Comparison of ENCODE assay signal across 1 cellular context in genomic region chr9:36487482-36488321, GRCh38.
A peak's percentile ranks its signal among the peaks of the same experiment; 100 is the strongest.
TF ChIP-seq lines count a peak whose summit lies in the region.

No MANE protein-coding gene starts in this region.

TF ChIP-seq in HepG2, 621 proteins besides CTCF, POLR2A, EP300 and RAD21 (continued from another document and continues in another):
- TF ChIP-seq ZBTB14 (CRISPR knock-in tag; IDR thresholded peaks at IDR 0.05) (peak; percentile 31), SP4 (CRISPR knock-in tag; IDR thresholded peaks at IDR 0.05) (peak; percentile 79), TAF1 (CRISPR knock-in tag; IDR thresholded peaks at IDR 0.05) (peak; percentile 81), SP5 (CRISPR knock-in tag; IDR thresholded peaks at IDR 0.05; ENCODE audit: borderline replicate concordance, low read depth) (peak; percentile 75; the same call in 1 of the 2 replicates), ZIK1 (CRISPR knock-in tag; IDR thresholded peaks at IDR 0.05; ENCODE audit: borderline replicate concordance, low read depth) (peak; percentile 32; the same call in 1 of the 2 replicates), ZNF678 (CRISPR knock-in tag; IDR thresholded peaks at IDR 0.05) (no peak), ZNF780A (CRISPR knock-in tag; IDR thresholded peaks at IDR 0.05) (0 out of 2 replicates have a peak, but pooled peaks have one; percentile 22), ZBTB40 (IDR thresholded peaks at IDR 0.05) (no peak), ZBTB40 (CRISPR knock-in tag; IDR thresholded peaks at IDR 0.05) (no peak), ARID4A (CRISPR knock-in tag; IDR thresholded peaks at IDR 0.05; ENCODE audit: borderline replicate concordance) (peak; percentile 53), ZNF83 (CRISPR knock-in tag; IDR thresholded peaks at IDR 0.05; ENCODE audit: borderline replicate concordance) (no peak), ZNF607 (CRISPR knock-in tag; IDR thresholded peaks at IDR 0.05; ENCODE audit: borderline replicate concordance) (peak; percentile 62; the same call in 1 of the 2 replicates), PHF21A (CRISPR knock-in tag; IDR thresholded peaks at IDR 0.05) (peak; percentile 38; the same call in 1 of the 2 replicates), BHLHE40 (IDR thresholded peaks at IDR 0.05; ENCODE audit: low read length) (no peak), ZNF12 (CRISPR knock-in tag; IDR thresholded peaks at IDR 0.05) (no peak), ZNF850 (CRISPR knock-in tag; conservative IDR thresholded peaks at IDR 0.05) (no peak), MEF2D (CRISPR knock-in tag; IDR thresholded peaks at IDR 0.05) (no peak), PRDM10 (CRISPR knock-in tag; IDR thresholded peaks at IDR 0.05; ENCODE audit: low read depth) (peak; percentile 24; the same call in 1 of the 2 replicates), ZNF550 (CRISPR knock-in tag; IDR thresholded peaks at IDR 0.05; ENCODE audit: borderline replicate concordance) (0 out of 2 replicates have a peak, but pooled peaks have one; percentile 56), MAZ (IDR thresholded peaks at IDR 0.05; ENCODE audit: borderline replicate concordance, low read depth, low read length) (peak; percentile 68; the same call in 1 of the 2 replicates), MAZ (CRISPR knock-in tag; IDR thresholded peaks at IDR 0.05; ENCODE audit: low read depth) (peak; percentile 79), SMAD3 (CRISPR knock-in tag; IDR thresholded peaks at IDR 0.05) (0 out of 2 replicates have a peak, but pooled peaks have one; percentile 15), HNRNPK (IDR thresholded peaks at IDR 0.05; ENCODE audit: low read depth, low read length, poor library complexity, severe bottlenecking) (no peak), ZNF496 (CRISPR knock-in tag; IDR thresholded peaks at IDR 0.05; ENCODE audit: insufficient replicate concordance) (no peak), ZNF768 (CRISPR knock-in tag; IDR thresholded peaks at IDR 0.05) (peak; percentile 50; the same call in 1 of the 2 replicates), IRF2 (CRISPR knock-in tag; IDR thresholded peaks at IDR 0.05) (no peak; the same call in 1 of the 2 replicates), ZNF790 (CRISPR knock-in tag; IDR thresholded peaks at IDR 0.05; ENCODE audit: borderline replicate concordance) (no peak; the same call in 1 of the 2 replicates), FOXJ3 (CRISPR knock-in tag; IDR thresholded peaks at IDR 0.05; ENCODE audit: borderline replicate concordance) (no peak), ZNF547 (CRISPR knock-in tag; IDR thresholded peaks at IDR 0.05) (0 out of 2 replicates have a peak, but pooled peaks have one; percentile 36), ZFX (CRISPR knock-in tag; IDR thresholded peaks at IDR 0.05; ENCODE audit: low read depth) (peak; percentile 85)
- TF ChIP-seq, protein P1, sequence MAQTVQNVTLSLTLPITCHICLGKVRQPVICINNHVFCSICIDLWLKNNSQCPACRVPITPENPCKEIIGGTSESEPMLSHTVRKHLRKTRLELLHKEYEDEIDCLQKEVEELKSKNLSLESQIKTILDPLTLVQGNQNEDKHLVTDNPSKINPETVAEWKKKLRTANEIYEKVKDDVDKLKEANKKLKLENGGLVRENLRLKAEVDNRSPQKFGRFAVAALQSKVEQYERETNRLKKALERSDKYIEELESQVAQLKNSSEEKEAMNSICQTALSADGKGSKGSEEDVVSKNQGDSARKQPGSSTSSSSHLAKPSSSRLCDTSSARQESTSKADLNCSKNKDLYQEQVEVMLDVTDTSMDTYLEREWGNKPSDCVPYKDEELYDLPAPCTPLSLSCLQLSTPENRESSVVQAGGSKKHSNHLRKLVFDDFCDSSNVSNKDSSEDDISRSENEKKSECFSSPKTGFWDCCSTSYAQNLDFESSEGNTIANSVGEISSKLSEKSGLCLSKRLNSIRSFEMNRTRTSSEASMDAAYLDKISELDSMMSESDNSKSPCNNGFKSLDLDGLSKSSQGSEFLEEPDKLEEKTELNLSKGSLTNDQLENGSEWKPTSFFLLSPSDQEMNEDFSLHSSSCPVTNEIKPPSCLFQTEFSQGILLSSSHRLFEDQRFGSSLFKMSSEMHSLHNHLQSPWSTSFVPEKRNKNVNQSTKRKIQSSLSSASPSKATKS (CRISPR knock-in tag; IDR thresholded peaks at IDR 0.05), result no peak
- TF ChIP-seq, protein P2, sequence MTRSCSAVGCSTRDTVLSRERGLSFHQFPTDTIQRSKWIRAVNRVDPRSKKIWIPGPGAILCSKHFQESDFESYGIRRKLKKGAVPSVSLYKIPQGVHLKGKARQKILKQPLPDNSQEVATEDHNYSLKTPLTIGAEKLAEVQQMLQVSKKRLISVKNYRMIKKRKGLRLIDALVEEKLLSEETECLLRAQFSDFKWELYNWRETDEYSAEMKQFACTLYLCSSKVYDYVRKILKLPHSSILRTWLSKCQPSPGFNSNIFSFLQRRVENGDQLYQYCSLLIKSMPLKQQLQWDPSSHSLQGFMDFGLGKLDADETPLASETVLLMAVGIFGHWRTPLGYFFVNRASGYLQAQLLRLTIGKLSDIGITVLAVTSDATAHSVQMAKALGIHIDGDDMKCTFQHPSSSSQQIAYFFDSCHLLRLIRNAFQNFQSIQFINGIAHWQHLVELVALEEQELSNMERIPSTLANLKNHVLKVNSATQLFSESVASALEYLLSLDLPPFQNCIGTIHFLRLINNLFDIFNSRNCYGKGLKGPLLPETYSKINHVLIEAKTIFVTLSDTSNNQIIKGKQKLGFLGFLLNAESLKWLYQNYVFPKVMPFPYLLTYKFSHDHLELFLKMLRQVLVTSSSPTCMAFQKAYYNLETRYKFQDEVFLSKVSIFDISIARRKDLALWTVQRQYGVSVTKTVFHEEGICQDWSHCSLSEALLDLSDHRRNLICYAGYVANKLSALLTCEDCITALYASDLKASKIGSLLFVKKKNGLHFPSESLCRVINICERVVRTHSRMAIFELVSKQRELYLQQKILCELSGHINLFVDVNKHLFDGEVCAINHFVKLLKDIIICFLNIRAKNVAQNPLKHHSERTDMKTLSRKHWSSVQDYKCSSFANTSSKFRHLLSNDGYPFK (CRISPR knock-in tag; IDR thresholded peaks at IDR 0.05; ENCODE audit: borderline replicate concordance), result peak; percentile 38; the same call in 1 of the 2 replicates
